ENCODE assay signal across 8 cellular contexts in genomic region chrX:54182194-54182863, GRCh38. TPM values are rescaled to one million over a fixed set of nuclear protein-coding genes. Genes with fewer than 3 reads are reported as not detected.
A peak's percentile ranks its signal among the peaks of the same experiment; 100 is the strongest.
DNase-seq lines count a peak whose midpoint lies in the region; ATAC-seq and TF ChIP-seq lines count a peak whose summit lies in the region.

No MANE protein-coding gene starts in this region.

- no peaks in the 10 kb centered on the region for H3K27me3 ChIP-seq in HUES48 (ENCODE audit: control insufficient read depth, insufficient read depth, low read length)
- H3K27me3 ChIP-seq in RWPE2 (ENCODE audit: insufficient read depth, poor library complexity, severe bottlenecking): no peaks in the 10 kb centered on the region
- no peaks in the 10 kb centered on the region for H3K27me3 ChIP-seq in thymus (ENCODE audit: control insufficient read depth, insufficient read depth)

- 0 out of 2 replicates have a peak, but pooled peaks cover under 1% of the 10 kb centered on the region for H3K36me3 ChIP-seq in HUES48 (ENCODE audit: control insufficient read depth, insufficient read depth, low read length)
- no peaks in the 10 kb centered on the region for H3K36me3 ChIP-seq in RWPE2 (ENCODE audit: low read depth)
- no peaks in the 10 kb centered on the region for H3K36me3 ChIP-seq in thymus (ENCODE audit: control insufficient read depth, insufficient read depth)

- WGBS in thymus: 1% methylated on average over 36 of the region's 36 CpGs

- no peak for TF ChIP-seq CTCF in RWPE2 (IDR thresholded peaks at IDR 0.05; ENCODE audit: poor library complexity, severe bottlenecking)
- TF ChIP-seq CTCF in omental fat pad (IDR thresholded peaks at IDR 0.05): no peak

- H3K9me3 ChIP-seq in HUES48 (ENCODE audit: control insufficient read depth, insufficient read depth, low read length): peaks cover 20% of the 10 kb centered on the region
- H3K9me3 ChIP-seq in RWPE2 (ENCODE audit: severe bottlenecking): no peaks in the 10 kb centered on the region
- H3K9me3 ChIP-seq in thymus (ENCODE audit: control insufficient read depth): no peaks in the 10 kb centered on the region

- 0 out of 2 replicates have a peak, but pooled peaks cover 2% of the 10 kb centered on the region for H3K4me1 ChIP-seq in HUES48 (ENCODE audit: control insufficient read depth, insufficient read depth, low read length)
- H3K4me1 ChIP-seq in RWPE2 (ENCODE audit: insufficient read depth, poor library complexity, severe bottlenecking): peaks cover 25% of the 10 kb centered on the region
- H3K4me1 ChIP-seq in thymus (ENCODE audit: control insufficient read depth, insufficient read depth, low read length): peaks cover 4% of the 10 kb centered on the region

- DNase-seq in D341Med (ENCODE audit: low spot score) (peak; percentile 67), RWPE2 (ENCODE audit: low spot score) (peak; percentile 49), activated gamma-delta T cell treated with Interleukin-2 at 50 U/mL for 16 hours (peak; percentile 56), globus pallidus (ENCODE audit: low spot score) (peak; percentile 67), omental fat pad (ENCODE audit: low spot score) (no peak)

- H3K27ac ChIP-seq in HUES48 (ENCODE audit: low read depth, low read length) (peak overlapping the region; percentile 93), RWPE2 (ENCODE audit: poor library complexity, severe bottlenecking) (peak overlapping the region; percentile 80), thymus (ENCODE audit: low read depth) (peak overlapping the region; percentile 93)

- ATAC-seq in GM21360 (IDR thresholded peaks at IDR 0.05; ENCODE audit: unreplicated experiment) (peak; percentile 52), RWPE2 (ENCODE audit: low read depth) (peak; percentile 67), omental fat pad (ENCODE audit: low FRiP score) (peak; percentile 74)

- peak overlapping the region; percentile 91 for H3K9ac ChIP-seq in HUES48 (ENCODE audit: low read depth, low read length)

- H3K4me3 ChIP-seq in HUES48 (ENCODE audit: low read depth, low read length) (peak overlapping the region; percentile 77), RWPE2 (ENCODE audit: severe bottlenecking) (peak overlapping the region; percentile 85), thymus (ENCODE audit: low read length) (peak overlapping the region; percentile 76)

RNA-seq across cellular contexts. Expression of gene FAM120C, which starts 0.7 kb away (rescaled TPM):
- total RNA-seq in omental fat pad: 10 to 100 TPM in 3 of 4 donors, 1 to 10 TPM in 1; 9.7 to 11.8 (median 11.8) TPM
- polyA plus RNA-seq in thymus: 6.9 TPM
